ENCODE assay signal across 9 cellular contexts in genomic region chr6:24719125-24719931, GRCh38. TPM values are rescaled to one million over a fixed set of nuclear protein-coding genes. Genes with fewer than 3 reads are reported as not detected.
DNase-seq lines count a peak whose midpoint lies in the region; ATAC-seq, FAIRE-seq and TF ChIP-seq lines count a peak whose summit lies in the region.
"Had no signal": no experiment of that assay in that cellular context is flagged by ENCODE, and none has a peak within 500 bp of the region (broad histone marks: within the 10 kb centered on the region; RNA-seq: fewer than 3 reads in every experiment).

Gene C6orf62 (minus strand): TSS chr6:24719154. CDS start chr6:24718668, 486 bp downstream.

- TF ChIP-seq CTCF in heart right ventricle (IDR thresholded peaks at IDR 0.05) = no peak

- H3K9me3 Mint-ChIP-seq in activated naive CD8-positive, alpha-beta T cell treated with anti-CD3 and anti-CD28 coated beads for 36 hours = no peaks in the 10 kb centered on the region

- no peak for TF ChIP-seq POLR2A in H54 (IDR thresholded peaks at IDR 0.05; ENCODE audit: low read depth, low read length)

- H3K36me3 Mint-ChIP-seq in activated naive CD8-positive, alpha-beta T cell treated with anti-CD3 and anti-CD28 coated beads for 36 hours = peaks cover 55% of the 10 kb centered on the region

- DNase-seq in DMS 273 treated with DMSO at 0.1 percent for 48 hours (lab: John Stamatoyannopoulos, UW) (peak; percentile 27), heart right ventricle (peak in 1 of 2 donors; percentile 36), pulmonary artery endothelial cell (ENCODE audit: low read depth, low spot score) (no peak), H54 (ENCODE audit: insufficient read length, low spot score) (no peak)
- peak; percentile 63 for DNase-seq in activated naive CD8-positive, alpha-beta T cell treated with anti-CD3 and anti-CD28 coated beads for 36 hours

- H3K27me3 ChIP-seq in heart right ventricle = no peaks in the 10 kb centered on the region

- 0 to 1% methylated on average over 24 of the region's 24 CpGs for WGBS in heart right ventricle, 2 donors

- peak within 1 kb of the TSS; percentile 100 for H3K4me3 Mint-ChIP-seq in activated naive CD8-positive, alpha-beta T cell treated with anti-CD3 and anti-CD28 coated beads for 36 hours

- H3K4me1 Mint-ChIP-seq in activated naive CD8-positive, alpha-beta T cell treated with anti-CD3 and anti-CD28 coated beads for 36 hours = peaks cover 40% of the 10 kb centered on the region

- H3K9me3 ChIP-seq in heart right ventricle = no peaks in the 10 kb centered on the region

- H3K4me3 ChIP-seq in heart right ventricle = peak within 1 kb of the TSS; percentile 70 to 98 (median 86)

- H3K4me1 ChIP-seq in heart right ventricle = peaks cover 6 to 59% (median 46%) of the 10 kb centered on the region in 9 donors

- no peak for FAIRE-seq in H54 (lab: Jason Lieb, UNC)
- FAIRE-seq: colon had no signal

- H3K36me3 ChIP-seq in heart right ventricle = peaks cover 0 to 46% (median 14%) of the 10 kb centered on the region in 9 donors

- peaks cover 5% of the 10 kb centered on the region for H3K27me3 Mint-ChIP-seq in activated naive CD8-positive, alpha-beta T cell treated with anti-CD3 and anti-CD28 coated beads for 36 hours

- intact Hi-C loops in heart right ventricle (cut with DNase I) = loop anchor here in 2 of 10 donors (5.0 to 10.0 kb wide), 2 partner anchors 55 to 58 kb away; partner anchors contain the start of gene GMNN (in 1 of the 2)

- ATAC-seq in HG02938 (IDR thresholded peaks at IDR 0.05; ENCODE audit: unreplicated experiment) (peak; percentile 18), SK-N-SH treated with all-trans-retinoic acid at 6 μM for 48 hours (no peak), heart right ventricle (no peak), HG02840 (IDR thresholded peaks at IDR 0.05; ENCODE audit: low FRiP score, unreplicated experiment) (no peak)

- peak within 1 kb of the TSS; percentile 97 to 100 (median 99) for H3K27ac ChIP-seq in heart right ventricle

- peak within 1 kb of the TSS; percentile 100 for H3K27ac Mint-ChIP-seq in activated naive CD8-positive, alpha-beta T cell treated with anti-CD3 and anti-CD28 coated beads for 36 hours

TF ChIP-seq in SK-N-SH treated with all-trans-retinoic acid at 6 μM for 48 hours, 23 proteins besides CTCF, POLR2A, EP300 and RAD21:
- TF ChIP-seq CSDC2 (CRISPR knock-in tag; IDR thresholded peaks at IDR 0.05) = no peak
- TF ChIP-seq CSRNP3 (CRISPR knock-in tag; IDR thresholded peaks at IDR 0.05) = no peak
- TF ChIP-seq OSR1 (CRISPR knock-in tag; IDR thresholded peaks at IDR 0.05) = no peak
- TF ChIP-seq, protein P1, sequence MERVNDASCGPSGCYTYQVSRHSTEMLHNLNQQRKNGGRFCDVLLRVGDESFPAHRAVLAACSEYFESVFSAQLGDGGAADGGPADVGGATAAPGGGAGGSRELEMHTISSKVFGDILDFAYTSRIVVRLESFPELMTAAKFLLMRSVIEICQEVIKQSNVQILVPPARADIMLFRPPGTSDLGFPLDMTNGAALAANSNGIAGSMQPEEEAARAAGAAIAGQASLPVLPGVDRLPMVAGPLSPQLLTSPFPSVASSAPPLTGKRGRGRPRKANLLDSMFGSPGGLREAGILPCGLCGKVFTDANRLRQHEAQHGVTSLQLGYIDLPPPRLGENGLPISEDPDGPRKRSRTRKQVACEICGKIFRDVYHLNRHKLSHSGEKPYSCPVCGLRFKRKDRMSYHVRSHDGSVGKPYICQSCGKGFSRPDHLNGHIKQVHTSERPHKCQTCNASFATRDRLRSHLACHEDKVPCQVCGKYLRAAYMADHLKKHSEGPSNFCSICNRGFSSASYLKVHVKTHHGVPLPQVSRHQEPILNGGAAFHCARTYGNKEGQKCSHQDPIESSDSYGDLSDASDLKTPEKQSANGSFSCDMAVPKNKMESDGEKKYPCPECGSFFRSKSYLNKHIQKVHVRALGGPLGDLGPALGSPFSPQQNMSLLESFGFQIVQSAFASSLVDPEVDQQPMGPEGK (CRISPR knock-in tag; IDR thresholded peaks at IDR 0.05; ENCODE audit: borderline replicate concordance) = 0 out of 2 replicates have a peak, but pooled peaks have one; percentile 9
- TF ChIP-seq PPARA (CRISPR knock-in tag; IDR thresholded peaks at IDR 0.05; ENCODE audit: borderline replicate concordance) = no peak
- TF ChIP-seq, protein P2, sequence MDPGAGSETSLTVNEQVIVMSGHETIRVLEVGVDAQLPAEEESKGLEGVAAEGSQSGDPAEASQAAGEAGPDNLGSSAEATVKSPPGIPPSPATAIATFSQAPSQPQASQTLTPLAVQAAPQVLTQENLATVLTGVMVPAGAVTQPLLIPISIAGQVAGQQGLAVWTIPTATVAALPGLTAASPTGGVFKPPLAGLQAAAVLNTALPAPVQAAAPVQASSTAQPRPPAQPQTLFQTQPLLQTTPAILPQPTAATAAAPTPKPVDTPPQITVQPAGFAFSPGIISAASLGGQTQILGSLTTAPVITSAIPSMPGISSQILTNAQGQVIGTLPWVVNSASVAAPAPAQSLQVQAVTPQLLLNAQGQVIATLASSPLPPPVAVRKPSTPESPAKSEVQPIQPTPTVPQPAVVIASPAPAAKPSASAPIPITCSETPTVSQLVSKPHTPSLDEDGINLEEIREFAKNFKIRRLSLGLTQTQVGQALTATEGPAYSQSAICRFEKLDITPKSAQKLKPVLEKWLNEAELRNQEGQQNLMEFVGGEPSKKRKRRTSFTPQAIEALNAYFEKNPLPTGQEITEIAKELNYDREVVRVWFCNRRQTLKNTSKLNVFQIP (CRISPR knock-in tag; IDR thresholded peaks at IDR 0.05; ENCODE audit: borderline replicate concordance, low read depth) = no peak
- TF ChIP-seq RARB (CRISPR knock-in tag; IDR thresholded peaks at IDR 0.05) = no peak

RNA-seq across cellular contexts. Expression of gene C6orf62, which starts in this region (rescaled TPM):
- 100 to 1,000 TPM; 110 to 111 TPM for total RNA-seq in activated naive CD8-positive, alpha-beta T cell treated with anti-CD3 and anti-CD28 coated beads for 36 hours
- total RNA-seq in heart right ventricle = 10 to 100 TPM; 35.3 to 68.3 (median 39.5) TPM
- polyA plus RNA-seq in heart right ventricle = 10 to 100 TPM; 41.5 to 64.1 TPM
- total RNA-seq in pulmonary artery endothelial cell = 119 and 147 TPM in 2 replicates

Comparison
In these comparisons a context has a peak if more than half of its experiments do, and no peak if none do; other contexts are left out.
1. DNase-seq: peak in DMS 273 treated with DMSO at 0.1 percent for 48 hours (single experiment) and activated naive CD8-positive, alpha-beta T cell treated with anti-CD3 and anti-CD28 coated beads for 36 hours (single experiment); none in pulmonary artery endothelial cell (single experiment) and H54 (single experiment).